Comparison of ENCODE assay signal across 22 cellular contexts in the genomic region with DNA sequence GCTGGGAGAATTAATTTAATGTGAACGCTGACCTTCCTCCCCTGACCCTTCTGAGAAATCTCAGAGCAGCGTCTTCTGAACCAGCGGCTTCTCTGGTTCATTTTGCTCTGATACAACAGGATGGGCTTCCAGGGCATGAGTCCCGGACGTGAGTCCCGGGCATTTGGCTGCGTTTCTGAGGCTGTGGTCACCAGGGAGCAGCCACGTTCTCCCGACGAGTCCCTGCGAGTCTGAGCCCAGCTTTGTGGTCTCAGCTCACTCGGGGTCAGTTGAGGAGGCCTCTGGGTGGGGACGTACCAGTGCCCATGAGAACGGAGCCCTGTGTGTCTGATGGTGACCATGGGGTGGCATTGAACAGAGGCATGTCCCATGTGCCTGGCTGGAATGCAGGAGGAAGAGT. TPM values are rescaled to one million over a fixed set of nuclear protein-coding genes. Genes with fewer than 3 reads are reported as not detected.
A peak's percentile ranks its signal among the peaks of the same experiment; 100 is the strongest.
DNase-seq lines count a peak whose midpoint lies in the region; ATAC-seq, FAIRE-seq and TF ChIP-seq lines count a peak whose summit lies in the region.
"Had no signal": no experiment of that assay in that cellular context is flagged by ENCODE, and none has a peak within 500 bp of the region (broad histone marks: within the 10 kb centered on the region; RNA-seq: fewer than 3 reads in every experiment).

No MANE protein-coding gene starts in this region.

- H3K4me3 ChIP-seq in K562 (no peak overlapping the region), sigmoid colon (no peak overlapping the region)
- H3K4me3 ChIP-seq: A549, GM23248 had no signal

- H3K9me1 ChIP-seq in K562 (ENCODE audit: control insufficient read depth, insufficient read depth, low read length) = no peaks in the 10 kb centered on the region

- in situ Hi-C loops in K562 (cut with MboI) = no loop called here

- H3K36me3 ChIP-seq in K562 (ENCODE audit: control insufficient read depth, insufficient read depth, low read length) = no peaks in the 10 kb centered on the region
- H3K36me3 ChIP-seq in sigmoid colon = no peaks in the 10 kb centered on the region

- peak overlapping the region in 1 of 2 experiments; percentile 53; a peak in 1 of 4 replicates for H3K9ac ChIP-seq in K562 (ENCODE audit: insufficient read depth in 1 of 2, low read depth in 2 of 2, low read length in 2 of 2)
- H3K9ac ChIP-seq: GM23248 had no signal

- no peaks in the 10 kb centered on the region; a peak in 1 of 5 replicates for H3K27me3 ChIP-seq in K562 (ENCODE audit: control insufficient read depth in 2 of 2, insufficient read depth in 2 of 2, low read length in 2 of 2)
- H3K27me3 ChIP-seq in sigmoid colon = no peaks in the 10 kb centered on the region

- WGBS in K562 (ENCODE audit: insufficient coverage, low coverage, missing lambda C conversion rate) = 19% methylated on average over 14 of the region's 14 CpGs
- WGBS in sigmoid colon, 2 donors = 93 to 94% methylated on average over 14 of the region's 14 CpGs

- TF ChIP-seq RAD21 in K562 (CRISPR knock-in tag; conservative IDR thresholded peaks at IDR 0.05 in 1 of 2, IDR thresholded peaks at IDR 0.05 in 1 of 2) = no peak

- POLR2A ChIA-PET in K562 (lab: Yijun Ruan, JAX) = interaction anchor here (0.5 to 1.4 kb wide), 3 partner anchors 24 to 283 kb away, joined by 3 to 4 read pairs (median 3); no protein-coding TSS in a partner anchor

- intact Hi-C loops in K562 (cut with micrococcal nuclease) (no loop called here), sigmoid colon (cut with DNase I) (no loop called here), Right ventricle myocardium inferior (cut with DNase I) (no loop called here)

- peaks cover 4 to 6% of the 10 kb centered on the region in 2 experiments; a peak in 4 of 5 replicates for H3K4me1 ChIP-seq in K562 (replicated peaks in 1 of 2; ENCODE audit: control insufficient read depth in 2 of 2, insufficient read depth in 2 of 2, low read length in 2 of 2)
- no peaks in the 10 kb centered on the region for H3K4me1 ChIP-seq in sigmoid colon
- H3K4me1 ChIP-seq: A549, Caco-2 had no signal

- no peak for TF ChIP-seq EP300 in K562 (IDR thresholded peaks at IDR 0.05; ENCODE audit: low read length)
- TF ChIP-seq EP300 in sigmoid colon (IDR thresholded peaks at IDR 0.05) = no peak

- TF ChIP-seq POLR2A in K562 (conservative IDR thresholded peaks at IDR 0.05) (no peak), sigmoid colon (IDR thresholded peaks at IDR 0.05) (no peak)

- DNase-seq in activated CD4-positive, CD25-positive, alpha-beta regulatory T cell treated with anti-CD3 and anti-CD28 coated beads, Interleukin-2, amount 50 U/mL, for 72 hours = peak; percentile 15
- DNase-seq in K562 (ENCODE audit: extremely low read depth in 1 of 4, low spot score in 3 of 4) (no peak), mesenteric fat pad (ENCODE audit: low spot score) (peak; percentile 41), sigmoid colon (peak; percentile 36), Right ventricle myocardium inferior (ENCODE audit: missing footprints) (no peak), putamen (ENCODE audit: low spot score) (no peak)
- no peak for DNase-seq in stimulated activated naive CD8-positive, alpha-beta T cell treated with anti-CD3 and anti-CD28 coated beads, Interleukin-15, Interleukin-2, amounts not matched to agents 100 U/mL and 50 U/mL, for 24 hours
- DNase-seq: AML-193; CD4-positive, alpha-beta T cell; GM23248; HCEC 1CT had no signal

- CTCF ChIA-PET in K562 (lab: Yijun Ruan, JAX; ENCODE audit: low intra/inter-chr PET ratio) = interaction anchor here (2.8 kb wide), 1 partner anchor 59 kb away, joined by 13 read pairs; no protein-coding TSS in a partner anchor

- no peak for TF ChIP-seq CTCF in K562 (IDR thresholded peaks at IDR 0.05 in 2 of 3, conservative IDR thresholded peaks at IDR 0.05 in 1 of 3; ENCODE audit: insufficient read depth in 2 of 3, low read depth in 1 of 3, low read length in 3 of 3)
- no peak for TF ChIP-seq CTCF in sigmoid colon (IDR thresholded peaks at IDR 0.05)

- BruUV-seq in K562 (replicated peaks; lab: Mats Ljungman, UMichigan) = no TSS peak

- peak overlapping the region; percentile 76 for H2AFZ ChIP-seq in K562 (ENCODE audit: low read depth, low read length)
- H2AFZ ChIP-seq: GM23248 had no signal

- ATAC-seq in activated CD4-positive, CD25-positive, alpha-beta regulatory T cell treated with anti-CD3 and anti-CD28 coated beads, Interleukin-2, amount 50 U/mL, for 24 hours = no peak
- ATAC-seq in K562 (no peak), Right ventricle myocardium inferior (no peak)
- ATAC-seq in stimulated activated naive CD8-positive, alpha-beta T cell treated with anti-CD3 and anti-CD28 coated beads, Interleukin-15, Interleukin-2, amounts not matched to agents 100 U/mL and 50 U/mL, for 24 hours = no peak
- ATAC-seq: A549 had no signal

- FAIRE-seq in K562 (lab: Jason Lieb, UNC) = no peak
- FAIRE-seq: A549, D721Med, G401.6, GM12891, GM19239, H54 had no signal

- H3K79me2 ChIP-seq in K562 (ENCODE audit: control insufficient read depth, insufficient read depth, low read length) = no peaks in the 10 kb centered on the region

- H3K9me3 ChIP-seq in K562 (replicated peaks; ENCODE audit: control insufficient read depth, insufficient read depth, low read depth, low read length) (no peaks in the 10 kb centered on the region), sigmoid colon (peaks cover 0 to 3% (median 0%) of the 10 kb centered on the region in 4 donors)

- no peaks in the 10 kb centered on the region for H4K20me1 ChIP-seq in K562 (replicated peaks; ENCODE audit: control insufficient read depth, insufficient read depth, low read length)

- H3K4me2 ChIP-seq in K562 (ENCODE audit: insufficient read depth, low read length) = no peak overlapping the region
- H3K4me2 ChIP-seq: A549 had no signal

- H3K27ac ChIP-seq in K562 (ENCODE audit: extremely low read depth, low read depth, low read length) (no peak overlapping the region), sigmoid colon (no peak overlapping the region)
- H3K27ac ChIP-seq: 22Rv1, A549, C4-2B, GM23248, HL-60 had no signal

RNA-seq across cellular contexts. Expression of a gene that starts 17.7 kb away (rescaled TPM):
- total RNA-seq in K562 (2011; cell fraction: chromatin; rRNA removed; ENCODE audit: low replicate concordance) = 22.3 and 52.9 TPM in 2 replicates
- 25.5 and 27.1 TPM in 2 replicates for total RNA-seq in K562 (2011; cell fraction: nucleolus; rRNA removed)
- 20.5 and 20.6 TPM in 2 replicates for total RNA-seq in K562 (2011; cell fraction: nucleoplasm; rRNA removed)
- total RNA-seq in K562 (2014; rRNA removed) (11.8 and 12.0 TPM in 2 replicates), K562 (2014; rRNA removed; fragmentation: Illumina TruSeq; extraction: Trizol) (0.83 and 1.7 TPM in 2 replicates), K562 (2015; rRNA removed; fragmentation: Illumina TruSeq; extraction: Trizol) (4.1 and 5.0 TPM in 2 replicates), K562 (2021) (17.4 and 19.7 TPM in 2 replicates), mesenteric fat pad (3.7 TPM), sigmoid colon (10 to 100 TPM; 12.1 to 21.0 (median 16.3) TPM), Right ventricle myocardium inferior (275 TPM)
- polyA plus RNA-seq in K562 (2011; rRNA removed) (3.4 and 5.6 TPM in 2 replicates), K562 (2014; fragmentation: Illumina TruSeq; extraction: Trizol) (3.6 and 6.9 TPM in 2 replicates), K562 (2014; fragmentation: Nextera tagmentation; extraction: Ambion mirVana) (under 1 TPM; 0.18 to 0.29 TPM), K562 (2014; rRNA removed) (11.1 and 12.5 TPM in 2 replicates), sigmoid colon (10 to 100 TPM in 1 of 3 donors, 1 to 10 TPM in 1, under 1 TPM in 1; 0.92 to 13.1 (median 2.4) TPM)
- polyA plus RNA-seq in K562 (2011; cell fraction: cytosol; rRNA removed) = 3.0 and 8.2 TPM in 2 replicates
- polyA plus RNA-seq in K562 (2011; cell fraction: nucleus; rRNA removed) = 22.5 and 42.0 TPM in 2 replicates
- 15.8 and 26.7 TPM in 2 replicates for polyA plus RNA-seq in K562 (2012)
- 3.4 TPM in 2 replicates for polyA minus RNA-seq in K562 (2011; rRNA and poly(A)+ RNA removed)
- polyA minus RNA-seq in K562 (2011; cell fraction: cytosol; rRNA and poly(A)+ RNA removed) = 8.2 and 10.9 TPM in 2 replicates
- polyA minus RNA-seq in K562 (2011; cell fraction: nucleus; rRNA and poly(A)+ RNA removed) = 7.0 and 7.1 TPM in 2 replicates

RNA-seq across cellular contexts. Expression of a gene that starts 24.6 kb away (rescaled TPM):
- total RNA-seq in K562 (2011; cell fraction: chromatin; rRNA removed; ENCODE audit: low replicate concordance) = 6.2 and 10.7 TPM in 2 replicates
- 8.3 and 8.9 TPM in 2 replicates for total RNA-seq in K562 (2011; cell fraction: nucleolus; rRNA removed)
- 6.8 and 8.3 TPM in 2 replicates for total RNA-seq in K562 (2011; cell fraction: nucleoplasm; rRNA removed)
- 9.0 and 16.8 TPM in 2 replicates for total RNA-seq in K562 (2014; rRNA removed)
- total RNA-seq in K562 (2014; rRNA removed; fragmentation: Illumina TruSeq; extraction: Trizol) = 1.8 and 1.9 TPM in 2 replicates
- total RNA-seq in K562 (2015; rRNA removed; fragmentation: Illumina TruSeq; extraction: Trizol) = 2.9 and 4.1 TPM in 2 replicates
- 14.1 and 15.5 TPM in 2 replicates for total RNA-seq in K562 (2021)
- 2.7 and 5.6 TPM in 2 replicates for polyA plus RNA-seq in K562 (2011; rRNA removed)
- 4.2 and 11.4 TPM in 2 replicates for polyA plus RNA-seq in K562 (2011; cell fraction: cytosol; rRNA removed)
- polyA plus RNA-seq in K562 (2011; cell fraction: nucleus; rRNA removed) = 4.0 and 5.9 TPM in 2 replicates
- 4.8 and 6.7 TPM in 2 replicates for polyA plus RNA-seq in K562 (2012)
- polyA plus RNA-seq in K562 (2014; fragmentation: Illumina TruSeq; extraction: Trizol) = 1.9 and 5.9 TPM in 2 replicates
- 1 to 10 TPM in 1 of 2 experiments, under 1 TPM in 1; 0.77 to 1.0 TPM for polyA plus RNA-seq in K562 (2014; fragmentation: Nextera tagmentation; extraction: Ambion mirVana)
- 6.9 and 9.0 TPM in 2 replicates for polyA plus RNA-seq in K562 (2014; rRNA removed)
- 1.9 and 2.1 TPM in 2 replicates for polyA minus RNA-seq in K562 (2011; rRNA and poly(A)+ RNA removed)
- 7.1 and 8.0 TPM in 2 replicates for polyA minus RNA-seq in K562 (2011; cell fraction: cytosol; rRNA and poly(A)+ RNA removed)
- polyA minus RNA-seq in K562 (2011; cell fraction: nucleus; rRNA and poly(A)+ RNA removed) = 3.4 and 3.7 TPM in 2 replicates
- 7.5 TPM for total RNA-seq in mesenteric fat pad
- 10 to 100 TPM in 2 of 4 donors, 1 to 10 TPM in 2; 2.9 to 14.0 (median 7.3) TPM for total RNA-seq in sigmoid colon
- polyA plus RNA-seq in sigmoid colon = 1 to 10 TPM; 3.7 to 8.0 (median 4.8) TPM
- 12.7 TPM for total RNA-seq in Right ventricle myocardium inferior

RNA-seq across cellular contexts. Expression of a gene that starts 40.5 kb away (rescaled TPM):
- 0.53 and 1.4 TPM in 2 replicates for total RNA-seq in K562 (2011; cell fraction: chromatin; rRNA removed; ENCODE audit: low replicate concordance)
- 1.2 and 2.2 TPM in 2 replicates for total RNA-seq in K562 (2011; cell fraction: nucleolus; rRNA removed)
- 0.59 and 0.69 TPM in 2 replicates for total RNA-seq in K562 (2011; cell fraction: nucleoplasm; rRNA removed)
- total RNA-seq in K562 (2014; rRNA removed) (0.32 and 0.86 TPM in 2 replicates), K562 (2014; rRNA removed; fragmentation: Illumina TruSeq; extraction: Trizol) (0.11 and 0.16 TPM in 2 replicates), K562 (2015; rRNA removed; fragmentation: Illumina TruSeq; extraction: Trizol) (0.11 and 0.22 TPM in 2 replicates), K562 (2021) (0.62 and 0.69 TPM in 2 replicates), mesenteric fat pad (2.6 TPM), sigmoid colon (1 to 10 TPM; 4.2 to 6.4 (median 4.9) TPM), Right ventricle myocardium inferior (1.6 TPM)
- polyA plus RNA-seq in K562 (2011; rRNA removed) (0.08 and 0.20 TPM in 2 replicates), K562 (2014; fragmentation: Illumina TruSeq; extraction: Trizol) (0.06 and 0.12 TPM in 2 replicates), K562 (2014; fragmentation: Nextera tagmentation; extraction: Ambion mirVana) (not detected), K562 (2014; rRNA removed) (0.03 and 0.36 TPM in 2 replicates), sigmoid colon (under 1 TPM in 2 of 3 donors, not detected in 1; 0.60 to 0.99 TPM)
- 0.10 and 0.61 TPM in 2 replicates for polyA plus RNA-seq in K562 (2011; cell fraction: cytosol; rRNA removed)
- 0.29 and 1.1 TPM in 2 replicates for polyA plus RNA-seq in K562 (2011; cell fraction: nucleus; rRNA removed)
- polyA plus RNA-seq in K562 (2012) = 0.39 and 0.47 TPM in 2 replicates
- polyA minus RNA-seq in K562 (2011; rRNA and poly(A)+ RNA removed) = 0.09 and 0.18 TPM in 2 replicates
- polyA minus RNA-seq in K562 (2011; cell fraction: cytosol; rRNA and poly(A)+ RNA removed) = 0.57 TPM in 1 of 2 replicates, not detected in the other
- polyA minus RNA-seq in K562 (2011; cell fraction: nucleus; rRNA and poly(A)+ RNA removed) = 0.40 and 0.44 TPM in 2 replicates

RNA-seq across cellular contexts. Expression of a gene that starts 50.1 kb away (rescaled TPM):
- total RNA-seq in K562 (2011; cell fraction: chromatin; rRNA removed; ENCODE audit: low replicate concordance) = 206 and 587 TPM in 2 replicates
- total RNA-seq in K562 (2011; cell fraction: nucleolus; rRNA removed) = 479 and 565 TPM in 2 replicates
- 351 and 369 TPM in 2 replicates for total RNA-seq in K562 (2011; cell fraction: nucleoplasm; rRNA removed)
- total RNA-seq in K562 (2014; rRNA removed) = 331 and 360 TPM in 2 replicates
- 31.6 and 42.7 TPM in 2 replicates for total RNA-seq in K562 (2014; rRNA removed; fragmentation: Illumina TruSeq; extraction: Trizol)
- total RNA-seq in K562 (2015; rRNA removed; fragmentation: Illumina TruSeq; extraction: Trizol) = 129 and 132 TPM in 2 replicates
- 228 and 233 TPM in 2 replicates for total RNA-seq in K562 (2021)
- 192 and 244 TPM in 2 replicates for polyA plus RNA-seq in K562 (2011; rRNA removed)
- polyA plus RNA-seq in K562 (2011; cell fraction: cytosol; rRNA removed) = 357 and 647 TPM in 2 replicates
- polyA plus RNA-seq in K562 (2011; cell fraction: nucleus; rRNA removed) = 690 and 902 TPM in 2 replicates
- polyA plus RNA-seq in K562 (2012) = 198 and 243 TPM in 2 replicates
- 44.3 and 143 TPM in 2 replicates for polyA plus RNA-seq in K562 (2014; fragmentation: Illumina TruSeq; extraction: Trizol)
- polyA plus RNA-seq in K562 (2014; fragmentation: Nextera tagmentation; extraction: Ambion mirVana) = 10 to 100 TPM in 1 of 2 experiments, 1 to 10 TPM in 1; 7.0 to 18.1 TPM
- polyA plus RNA-seq in K562 (2014; rRNA removed) = 285 and 338 TPM in 2 replicates
- 38.4 and 72.5 TPM in 2 replicates for polyA minus RNA-seq in K562 (2011; rRNA and poly(A)+ RNA removed)
- 79.7 and 95.8 TPM in 2 replicates for polyA minus RNA-seq in K562 (2011; cell fraction: cytosol; rRNA and poly(A)+ RNA removed)
- 159 and 171 TPM in 2 replicates for polyA minus RNA-seq in K562 (2011; cell fraction: nucleus; rRNA and poly(A)+ RNA removed)
- total RNA-seq in mesenteric fat pad = 220 TPM
- 100 to 1,000 TPM; 225 to 366 (median 303) TPM for total RNA-seq in sigmoid colon
- 100 to 1,000 TPM; 391 to 668 (median 656) TPM for polyA plus RNA-seq in sigmoid colon
- total RNA-seq in Right ventricle myocardium inferior = 162 TPM

Comparison
In these comparisons a context has a peak if more than half of its experiments do, and no peak if none do; other contexts are left out.
1. DNase-seq: peak in activated CD4-positive, CD25-positive, alpha-beta regulatory T cell treated with anti-CD3 and anti-CD28 coated beads, Interleukin-2, amount 50 U/mL, for 72 hours (single experiment), mesenteric fat pad (single experiment) and sigmoid colon (single experiment); none in K562 (0 of 4), Right ventricle myocardium inferior (single experiment), stimulated activated naive CD8-positive, alpha-beta T cell treated with anti-CD3 and anti-CD28 coated beads, Interleukin-15, Interleukin-2, amounts not matched to agents 100 U/mL and 50 U/mL, for 24 hours (single experiment) and putamen (single experiment).